ENCODE assay signal across 10 cellular contexts in genomic region chr4:71553605-71554004, GRCh38.
A peak's percentile ranks its signal among the peaks of the same experiment; 100 is the strongest.
DNase-seq lines count a peak whose midpoint lies in the region; ATAC-seq and TF ChIP-seq lines count a peak whose summit lies in the region.
"Had no signal": no experiment of that assay in that cellular context is flagged by ENCODE, and none has a peak within 500 bp of the region (broad histone marks: within the 10 kb centered on the region; RNA-seq: fewer than 3 reads in every experiment).

No MANE protein-coding gene starts in this region.

- no CpG with 5 or more reads among the region's 1 CpG for WGBS in neuronal stem cell (ENCODE audit: extremely low coverage in 2 of 2, insufficient read length in 2 of 2, insufficient replicate concordance in 1 of 2), 2 donors

- no peak overlapping the region for H2BK5ac ChIP-seq in neuronal stem cell (ENCODE audit: low read length)

- no peaks in the 10 kb centered on the region for H3K36me3 ChIP-seq in parathyroid adenoma (ENCODE audit: control insufficient read depth, insufficient read depth, low read length)
- no peaks in the 10 kb centered on the region for H3K36me3 ChIP-seq in neuronal stem cell (replicated peaks in 1 of 2; ENCODE audit: control insufficient read depth in 2 of 2, insufficient read depth in 2 of 2, low read length in 2 of 2)
- no peaks in the 10 kb centered on the region for H3K36me3 ChIP-seq in CD8-positive, alpha-beta T cell (ENCODE audit: insufficient read depth, low read length)

- H3K18ac ChIP-seq in neuronal stem cell (ENCODE audit: low read length) = no peak overlapping the region

- H3K4me3 Mint-ChIP-seq in endothelial cell (ENCODE audit: unreplicated experiment) = no peak overlapping the region
- H3K4me3 Mint-ChIP-seq in CD8-positive, alpha-beta T cell = no peak overlapping the region
- no peak overlapping the region for H3K4me3 Mint-ChIP-seq in activated naive CD8-positive, alpha-beta T cell treated with anti-CD3 and anti-CD28 coated beads, Interleukin-2, amount 50 U/mL, for 24 hours
- H3K4me3 Mint-ChIP-seq: activated B cell treated with CpG ODN at 0.5 μM for 24 hours, B cell had no signal

- H3K4me1 Mint-ChIP-seq in endothelial cell (ENCODE audit: unreplicated experiment) = no peaks in the 10 kb centered on the region
- no peaks in the 10 kb centered on the region for H3K4me1 Mint-ChIP-seq in CD8-positive, alpha-beta T cell (ENCODE audit: low read depth)
- H3K4me1 Mint-ChIP-seq in activated naive CD8-positive, alpha-beta T cell treated with anti-CD3 and anti-CD28 coated beads, Interleukin-2, amount 50 U/mL, for 24 hours = no peaks in the 10 kb centered on the region
- H3K4me1 Mint-ChIP-seq: activated B cell treated with CpG ODN at 0.5 μM for 24 hours, B cell had no signal

- ATAC-seq in CD8-positive, alpha-beta T cell = no peak
- ATAC-seq in activated naive CD8-positive, alpha-beta T cell treated with anti-CD3 and anti-CD28 coated beads, Interleukin-2, amount 50 U/mL, for 24 hours = no peak

- no peak overlapping the region for H2AK5ac ChIP-seq in neuronal stem cell (ENCODE audit: low read depth, low read length)

- H3K9ac ChIP-seq in parathyroid adenoma = no peak overlapping the region
- H3K9ac ChIP-seq in neuronal stem cell (ENCODE audit: low read depth, low read length, poor library complexity) = no peak overlapping the region

- CTCF ChIA-PET in CD8-positive, alpha-beta T cell (lab: Charles Lee) = no interaction called here

- no peak overlapping the region for H3K4ac ChIP-seq in neuronal stem cell (ENCODE audit: low read length)

- H3K27me3 Mint-ChIP-seq in endothelial cell (ENCODE audit: unreplicated experiment) = no peaks in the 10 kb centered on the region
- H3K27me3 Mint-ChIP-seq in CD8-positive, alpha-beta T cell (ENCODE audit: low read depth) = no peaks in the 10 kb centered on the region
- peaks cover 4% of the 10 kb centered on the region for H3K27me3 Mint-ChIP-seq in activated naive CD8-positive, alpha-beta T cell treated with anti-CD3 and anti-CD28 coated beads, Interleukin-2, amount 50 U/mL, for 24 hours

- peak; percentile 88 for TF ChIP-seq CTCF in LNCAP (IDR thresholded peaks at IDR 0.05)
- TF ChIP-seq CTCF in endothelial cell (IDR thresholded peaks at IDR 0.05; ENCODE audit: unreplicated experiment) = peak; percentile 51
- peak; percentile 36 for TF ChIP-seq CTCF in parathyroid adenoma (IDR thresholded peaks at IDR 0.05)
- no peak for TF ChIP-seq CTCF in CD8-positive, alpha-beta T cell (IDR thresholded peaks at IDR 0.05)

- H4K8ac ChIP-seq in neuronal stem cell (ENCODE audit: low read depth, low read length) = no peak overlapping the region

- H2BK120ac ChIP-seq in neuronal stem cell (ENCODE audit: low read depth, low read length) = no peak overlapping the region

- H3K9me3 ChIP-seq in parathyroid adenoma (ENCODE audit: control insufficient read depth, low read length) = no peaks in the 10 kb centered on the region
- H3K9me3 ChIP-seq in neuronal stem cell (replicated peaks in 1 of 2; ENCODE audit: control insufficient read depth in 2 of 2, insufficient read depth in 1 of 2, low read depth in 1 of 2, low read length in 2 of 2) = no peaks in the 10 kb centered on the region
- no peaks in the 10 kb centered on the region for H3K9me3 ChIP-seq in CD8-positive, alpha-beta T cell (ENCODE audit: low read length)

- H2BK12ac ChIP-seq in neuronal stem cell (ENCODE audit: low read length) = no peak overlapping the region

- H3K27ac Mint-ChIP-seq in endothelial cell (ENCODE audit: unreplicated experiment) = no peak overlapping the region
- H3K27ac Mint-ChIP-seq in CD8-positive, alpha-beta T cell = no peak overlapping the region
- no peak overlapping the region for H3K27ac Mint-ChIP-seq in activated naive CD8-positive, alpha-beta T cell treated with anti-CD3 and anti-CD28 coated beads, Interleukin-2, amount 50 U/mL, for 24 hours
- H3K27ac Mint-ChIP-seq: activated B cell treated with CpG ODN at 0.5 μM for 24 hours, B cell had no signal

- intact Hi-C loops in CD8-positive, alpha-beta T cell (cut with DNase I, micrococcal nuclease) = no loop called here

- no peaks in the 10 kb centered on the region for H3K79me1 ChIP-seq in neuronal stem cell (ENCODE audit: low read depth, low read length)

- no peak overlapping the region for H2AFZ ChIP-seq in parathyroid adenoma
- H2AFZ ChIP-seq in neuronal stem cell (ENCODE audit: low read length) = no peak overlapping the region

- H3K4me1 ChIP-seq in parathyroid adenoma (no peaks in the 10 kb centered on the region), neuronal stem cell (ENCODE audit: control insufficient read depth in 2 of 2, insufficient read depth in 1 of 2, low read depth in 1 of 2, low read length in 2 of 2) (no peaks in the 10 kb centered on the region)
- no peaks in the 10 kb centered on the region for H3K4me1 ChIP-seq in CD8-positive, alpha-beta T cell (ENCODE audit: insufficient read depth, low read length)

- DNase-seq in NCI-H1417 (lab: John Stamatoyannopoulos, UW) (peak in 2 of 3 experiments; percentile 9 to 17), NCI-H1417 treated with DMSO at 0.1 percent for 48 hours (lab: John Stamatoyannopoulos, UW) (no peak), endothelial cell (ENCODE audit: low spot score) (no peak), neuronal stem cell (ENCODE audit: low spot score) (no peak)
- no peak for DNase-seq in CD8-positive, alpha-beta T cell
- no peak for DNase-seq in activated naive CD8-positive, alpha-beta T cell treated with anti-CD3 and anti-CD28 coated beads, Interleukin-2, amount 50 U/mL, for 24 hours
- DNase-seq: activated B cell treated with CpG ODN at 0.5 μM for 24 hours had no signal

- H3K23ac ChIP-seq in neuronal stem cell (ENCODE audit: low read depth, low read length, poor library complexity) = no peak overlapping the region

- no peaks in the 10 kb centered on the region for H3K9me3 Mint-ChIP-seq in endothelial cell (ENCODE audit: unreplicated experiment)
- no peaks in the 10 kb centered on the region for H3K9me3 Mint-ChIP-seq in CD8-positive, alpha-beta T cell
- H3K9me3 Mint-ChIP-seq in activated naive CD8-positive, alpha-beta T cell treated with anti-CD3 and anti-CD28 coated beads, Interleukin-2, amount 50 U/mL, for 24 hours = no peaks in the 10 kb centered on the region
- H3K9me3 Mint-ChIP-seq: activated B cell treated with CpG ODN at 0.5 μM for 24 hours had no signal

- POLR2A ChIA-PET in CD8-positive, alpha-beta T cell (lab: Charles Lee) = no interaction called here

- no peak overlapping the region for H4K91ac ChIP-seq in neuronal stem cell (ENCODE audit: low read depth, low read length, poor library complexity)

- no peaks in the 10 kb centered on the region for H3K27me3 ChIP-seq in parathyroid adenoma (ENCODE audit: control insufficient read depth, insufficient read depth, low read length)
- no peaks in the 10 kb centered on the region for H3K27me3 ChIP-seq in neuronal stem cell (ENCODE audit: control insufficient read depth in 3 of 3, insufficient read depth in 3 of 3, low read depth in 1 of 3, low read length in 3 of 3)
- H3K27me3 ChIP-seq in CD8-positive, alpha-beta T cell (ENCODE audit: insufficient read depth, low read length) = no peaks in the 10 kb centered on the region

- H3K36me3 Mint-ChIP-seq in endothelial cell (ENCODE audit: low read depth, unreplicated experiment) = no peaks in the 10 kb centered on the region
- H3K36me3 Mint-ChIP-seq in CD8-positive, alpha-beta T cell = no peaks in the 10 kb centered on the region
- no peaks in the 10 kb centered on the region for H3K36me3 Mint-ChIP-seq in activated naive CD8-positive, alpha-beta T cell treated with anti-CD3 and anti-CD28 coated beads, Interleukin-2, amount 50 U/mL, for 24 hours (ENCODE audit: low read depth)

- H3K27ac ChIP-seq in parathyroid adenoma (no peak overlapping the region), neuronal stem cell (replicated peaks; ENCODE audit: low read length) (no peak overlapping the region)
- no peak overlapping the region for H3K27ac ChIP-seq in CD8-positive, alpha-beta T cell (ENCODE audit: low read depth, low read length)

- H3K4me2 ChIP-seq in parathyroid adenoma (ENCODE audit: low read length) (no peak overlapping the region), neuronal stem cell (ENCODE audit: insufficient read depth, low read length, poor library complexity, severe bottlenecking) (no peak overlapping the region)

- no peak overlapping the region for H2BK15ac ChIP-seq in neuronal stem cell (ENCODE audit: low read length)

- H3K4me3 ChIP-seq in parathyroid adenoma (ENCODE audit: low read depth, low read length) (no peak overlapping the region), neuronal stem cell (ENCODE audit: low read length in 2 of 2) (no peak overlapping the region)
- no peak overlapping the region for H3K4me3 ChIP-seq in CD8-positive, alpha-beta T cell (ENCODE audit: low read depth, low read length)

- no peak overlapping the region for H3K14ac ChIP-seq in neuronal stem cell (ENCODE audit: low read length)

- H3K79me2 ChIP-seq in parathyroid adenoma = no peaks in the 10 kb centered on the region

Comparison
In these comparisons a context has a peak if more than half of its experiments do, and no peak if none do; other contexts are left out.
1. DNase-seq: peak in NCI-H1417 (2 of 3); none in NCI-H1417 treated with DMSO at 0.1 percent for 48 hours (single experiment), endothelial cell (single experiment), neuronal stem cell (single experiment), CD8-positive, alpha-beta T cell (0 of 7) and activated naive CD8-positive, alpha-beta T cell treated with anti-CD3 and anti-CD28 coated beads, Interleukin-2, amount 50 U/mL, for 24 hours (single experiment).